8 cellular contexts compared by ENCODE assay signal in the genomic region with DNA sequence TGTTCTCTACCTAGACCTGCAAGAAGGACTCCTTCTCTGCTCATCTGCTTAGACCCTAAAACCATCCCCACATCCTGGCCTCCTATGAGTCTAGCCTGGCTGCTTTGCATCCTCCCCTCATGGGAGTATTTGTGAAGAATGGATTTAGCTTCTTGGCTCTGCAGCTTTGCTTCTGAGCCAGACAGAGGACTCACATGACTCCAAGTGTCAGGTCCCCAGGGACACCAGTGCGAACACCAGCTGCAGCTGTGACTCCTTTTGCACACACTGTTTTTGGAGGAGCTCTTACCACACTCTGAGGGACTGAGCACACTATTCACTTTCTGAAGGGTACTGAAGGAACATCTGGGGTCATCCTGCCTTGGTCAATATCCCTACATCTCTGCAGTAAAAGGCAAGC.
DNase-seq lines count a peak whose midpoint lies in the region; ATAC-seq lines count a peak whose summit lies in the region.

No MANE protein-coding gene starts in this region.

- H3K27me3 Mint-ChIP-seq in immature natural killer cell (ENCODE audit: low read depth in 3 of 3), result peaks cover 0 to 4% (median 0%) of the 10 kb centered on the region in 3 donors

- ATAC-seq in GM18519 (IDR thresholded peaks at IDR 0.05; ENCODE audit: low FRiP score, unreplicated experiment) (peak; percentile 77), HG02588 (IDR thresholded peaks at IDR 0.05; ENCODE audit: unreplicated experiment) (peak; percentile 81), left cardiac atrium (peak; percentile 89 to 96)

- no peaks in the 10 kb centered on the region for H3K4me1 Mint-ChIP-seq in immature natural killer cell

- no peaks in the 10 kb centered on the region for H3K36me3 Mint-ChIP-seq in immature natural killer cell

- no peak overlapping the region for H3K4me3 Mint-ChIP-seq in immature natural killer cell

- DNase-seq in NCI-H2107 treated with DMSO at 0.1 percent for 48 hours (lab: John Stamatoyannopoulos, UW; ENCODE audit: unreplicated experiment) (peak; percentile 53), left cardiac atrium (peak; percentile 77), immature natural killer cell (no peak)
- DNase-seq in activated CD8-positive, alpha-beta memory T cell treated with anti-CD3 and anti-CD28 coated beads, Interleukin-2, amount 50 U/mL, for 48 hours, result no peak
- no peak for DNase-seq in stimulated activated CD4-positive, alpha-beta T cell treated with anti-CD3 and anti-CD28 coated beads, Interleukin-2, amount 100 ng/mL, for 24 hours
- DNase-seq in stimulated activated naive CD4-positive, alpha-beta T cell (lab: John Stamatoyannopoulos, UW), result no peak

- intact Hi-C loops in left cardiac atrium (cut with DNase I), result no loop called here

- H3K9me3 Mint-ChIP-seq in immature natural killer cell, result no peaks in the 10 kb centered on the region

- H3K27ac Mint-ChIP-seq in immature natural killer cell, result no peak overlapping the region

Comparison
In these comparisons a context has a peak if more than half of its experiments do, and no peak if none do; other contexts are left out.
1. DNase-seq: peak in NCI-H2107 treated with DMSO at 0.1 percent for 48 hours (single experiment) and left cardiac atrium (single experiment); none in activated CD8-positive, alpha-beta memory T cell treated with anti-CD3 and anti-CD28 coated beads, Interleukin-2, amount 50 U/mL, for 48 hours (single experiment), stimulated activated CD4-positive, alpha-beta T cell treated with anti-CD3 and anti-CD28 coated beads, Interleukin-2, amount 100 ng/mL, for 24 hours (0 of 2), immature natural killer cell (0 of 3) and stimulated activated naive CD4-positive, alpha-beta T cell (0 of 6).
2. Peak in every context shown above with its lines, with median percentiles within 50 percentile points of each other: ATAC-seq.